8 cellular contexts compared by ENCODE assay signal in genomic region chr12:12723681-12724420, GRCh38. TPM values are rescaled to one million over a fixed set of nuclear protein-coding genes. Genes with fewer than 3 reads are reported as not detected.
A peak's percentile ranks its signal among the peaks of the same experiment; 100 is the strongest.
DNase-seq lines count a peak whose midpoint lies in the region; ATAC-seq, FAIRE-seq and TF ChIP-seq lines count a peak whose summit lies in the region.

No MANE protein-coding gene starts in this region.

- intact Hi-C loops in K562 (cut with micrococcal nuclease) = no loop called here
- intact Hi-C loops in spleen (cut with DNase I; ENCODE audit: low total_unique reads) = no loop called here

- H3K9me3 ChIP-seq in SK-N-SH (no peaks in the 10 kb centered on the region), K562 (replicated peaks; ENCODE audit: control insufficient read depth, insufficient read depth, low read depth, low read length) (no peaks in the 10 kb centered on the region), spleen (no peaks in the 10 kb centered on the region)

- DNase-seq in NCI-H1417 (lab: John Stamatoyannopoulos, UW) (peak in 2 of 3 experiments; percentile 80 to 84), NCI-H1417 treated with DMSO at 0.1 percent for 48 hours (lab: John Stamatoyannopoulos, UW) (no peak), SK-N-SH (peak; percentile 76), K562 (ENCODE audit: extremely low read depth in 1 of 4, low spot score in 3 of 4) (peak in 3 of 4 experiments; percentile 19 to 47 (median 30)), immature natural killer cell (peak; percentile 44 to 53 (median 51)), spleen (peak; percentile 91), cerebellum (ENCODE audit: low spot score) (no peak), cerebellar nuclear complex (lab: John Stamatoyannopoulos, UW) (no peak)

- H3K36me3 ChIP-seq in SK-N-SH (replicated peaks in 1 of 2; ENCODE audit: control insufficient read depth in 1 of 2, insufficient read depth in 2 of 2, low read length in 1 of 2) (peaks cover 35 to 38% of the 10 kb centered on the region in 2 experiments), K562 (ENCODE audit: control insufficient read depth, insufficient read depth, low read length) (peaks cover 34% of the 10 kb centered on the region), spleen (peaks cover 0 to 35% (median 6%) of the 10 kb centered on the region in 6 donors)

- no peak for TF ChIP-seq RAD21 in SK-N-SH (IDR thresholded peaks at IDR 0.05; ENCODE audit: low read length)
- no peak for TF ChIP-seq RAD21 in K562 (CRISPR knock-in tag; conservative IDR thresholded peaks at IDR 0.05 in 1 of 2, IDR thresholded peaks at IDR 0.05 in 1 of 2)

- H3K27me3 ChIP-seq in SK-N-SH (ENCODE audit: insufficient read depth) (no peaks in the 10 kb centered on the region), K562 (ENCODE audit: control insufficient read depth in 2 of 2, insufficient read depth in 2 of 2, low read length in 2 of 2) (no peaks in the 10 kb centered on the region), spleen (replicated peaks in 1 of 7) (no peaks in the 10 kb centered on the region)

- H2AFZ ChIP-seq in SK-N-SH (ENCODE audit: low read depth) (no peak overlapping the region), K562 (ENCODE audit: low read depth, low read length) (peak overlapping the region; percentile 68; the same call in 1 of the 2 replicates)

- BruUV-seq in K562 (replicated peaks; lab: Mats Ljungman, UMichigan) = no TSS peak

- peaks cover 59 to 81% of the 10 kb centered on the region in 2 donors for H3K4me1 Mint-ChIP-seq in immature natural killer cell

- CTCF ChIA-PET in SK-N-SH (lab: Yijun Ruan, JAX) = interaction anchor here (1.1 to 3.9 kb wide), 2 partner anchors 13 to 65 kb away, joined by 3 to 28 read pairs; no protein-coding TSS in a partner anchor
- CTCF ChIA-PET in K562 (lab: Yijun Ruan, JAX; ENCODE audit: low intra/inter-chr PET ratio) = no interaction called here

- H3K79me2 ChIP-seq in SK-N-SH (ENCODE audit: insufficient read depth) (peaks cover 86% of the 10 kb centered on the region), K562 (ENCODE audit: control insufficient read depth, insufficient read depth, low read length) (peaks cover 88% of the 10 kb centered on the region)

- H3K27ac Mint-ChIP-seq in immature natural killer cell = peak overlapping the region; percentile 87 to 99 (median 96)

- H3K4me2 ChIP-seq in SK-N-SH (peak overlapping the region; percentile 99), K562 (ENCODE audit: insufficient read depth, low read length) (peak overlapping the region; percentile 80)

- in situ Hi-C loops in K562 (cut with MboI) = loop anchor here (25.0 kb wide), 1 partner anchor 1162 kb away; no protein-coding TSS in a partner anchor

- H3K27me3 Mint-ChIP-seq in immature natural killer cell (ENCODE audit: low read depth in 3 of 3) = peaks cover 24 to 36% (median 33%) of the 10 kb centered on the region in 3 donors

- no peak for FAIRE-seq in K562 (lab: Jason Lieb, UNC)

- under 1% methylated on average over 23 of the region's 89 CpGs for WGBS in SK-N-SH (ENCODE audit: low lambda C conversion rate)
- under 1% methylated on average over 44 of the region's 89 CpGs for WGBS in K562 (ENCODE audit: insufficient coverage, low coverage, missing lambda C conversion rate)
- WGBS in spleen, 5 donors = 0% methylated on average over 66 to 89 of the region's 89 CpGs

- peaks cover 35% of the 10 kb centered on the region for H3F3A ChIP-seq in SK-N-SH (replicated peaks; ENCODE audit: insufficient read depth)

- peak overlapping the region; percentile 99 for H3K9ac ChIP-seq in SK-N-SH
- peak overlapping the region; percentile 94 to 98 for H3K9ac ChIP-seq in K562 (ENCODE audit: insufficient read depth in 1 of 2, low read depth in 2 of 2, low read length in 2 of 2)

- no peak for TF ChIP-seq CTCF in SK-N-SH (IDR thresholded peaks at IDR 0.05)
- TF ChIP-seq CTCF in K562 (IDR thresholded peaks at IDR 0.05 in 2 of 3, conservative IDR thresholded peaks at IDR 0.05 in 1 of 3; ENCODE audit: insufficient read depth in 2 of 3, low read depth in 1 of 3, low read length in 3 of 3) = no peak
- peak in 1 of 11 experiments; percentile 11 for TF ChIP-seq CTCF in spleen (IDR thresholded peaks at IDR 0.05 in 8 of 11, conservative IDR thresholded peaks at IDR 0.05 in 3 of 11)

- peaks cover 3% of the 10 kb centered on the region; the same call in 1 of the 2 replicates for H4K20me1 ChIP-seq in SK-N-SH (ENCODE audit: insufficient read depth)
- H4K20me1 ChIP-seq in K562 (replicated peaks; ENCODE audit: control insufficient read depth, insufficient read depth, low read length) = no peaks in the 10 kb centered on the region

- H3K9me1 ChIP-seq in K562 (ENCODE audit: control insufficient read depth, insufficient read depth, low read length) = no peaks in the 10 kb centered on the region

- peaks cover 21 to 26% of the 10 kb centered on the region in 2 experiments; a peak in 3 of 4 replicates for H3K4me1 ChIP-seq in SK-N-SH (ENCODE audit: control insufficient read depth in 1 of 2, insufficient read depth in 2 of 2, low read depth in 1 of 2, low read length in 1 of 2)
- H3K4me1 ChIP-seq in K562 (replicated peaks in 1 of 2; ENCODE audit: control insufficient read depth in 2 of 2, insufficient read depth in 2 of 2, low read length in 2 of 2) = peaks cover 10 to 18% of the 10 kb centered on the region in 2 experiments; a peak in 2 of 5 replicates
- H3K4me1 ChIP-seq in spleen = peaks cover 42 to 76% (median 60%) of the 10 kb centered on the region in 6 donors

- peaks cover 17 to 27% (median 23%) of the 10 kb centered on the region in 3 donors for H3K36me3 Mint-ChIP-seq in immature natural killer cell

- POLR2A ChIA-PET in SK-N-SH (lab: Yijun Ruan, JAX) (interaction anchor here (0.7 to 1.0 kb wide), 2 partner anchors 41 to 457 kb away, joined by 3 read pairs; partner anchors contain the start of gene LRP6), K562 (lab: Yijun Ruan, JAX) (interaction anchor here (0.6 to 1.7 kb wide), 4 partner anchors 11 to 615 kb away, joined by 3 to 4 read pairs (median 4); partner anchors contain the start of gene BORCS5)

- TF ChIP-seq POLR2A in K562 (conservative IDR thresholded peaks at IDR 0.05) (peak; percentile 48; the same call in 1 of the 2 replicates), spleen (IDR thresholded peaks at IDR 0.05) (peak in 1 of 3 donors; percentile 28)

- H3K4me3 Mint-ChIP-seq in immature natural killer cell = peak overlapping the region; percentile 92 to 98 (median 96)

- H3K27ac ChIP-seq in SK-N-SH (ENCODE audit: low read depth in 2 of 2, low read length in 1 of 2) (peak overlapping the region; percentile 94 to 98), K562 (ENCODE audit: extremely low read depth, low read depth, low read length) (peak overlapping the region; percentile 97), spleen (peak overlapping the region; percentile 99 to 100 (median 100))

- H3K9me3 Mint-ChIP-seq in immature natural killer cell = peaks cover 0 to 2% (median 0%) of the 10 kb centered on the region in 6 donors

- no peak for TF ChIP-seq EP300 in SK-N-SH (IDR thresholded peaks at IDR 0.05; ENCODE audit: borderline replicate concordance in 1 of 2, low read depth in 1 of 2, low read length in 1 of 2)
- no peak for TF ChIP-seq EP300 in K562 (IDR thresholded peaks at IDR 0.05; ENCODE audit: low read length)

- peak; percentile 7 for ATAC-seq in K562

- H3K9me2 ChIP-seq in SK-N-SH = no peaks in the 10 kb centered on the region

- H3K4me3 ChIP-seq in SK-N-SH (ENCODE audit: low read depth in 2 of 2, low read length in 1 of 2) = peak overlapping the region; percentile 62 to 81
- peak overlapping the region; percentile 57 for H3K4me3 ChIP-seq in K562
- peak overlapping the region; percentile 54 to 94 (median 60) for H3K4me3 ChIP-seq in spleen

RNA-seq across cellular contexts. Expression of gene CDKN1B, which starts 6.7 kb away (rescaled TPM):
- polyA plus RNA-seq in SK-N-SH (2012; rRNA removed) (6.8 and 9.2 TPM in 2 replicates), K562 (2011; rRNA removed) (12.9 and 13.7 TPM in 2 replicates), K562 (2014; fragmentation: Illumina TruSeq; extraction: Trizol) (15.5 and 17.5 TPM in 2 replicates), K562 (2014; fragmentation: Nextera tagmentation; extraction: Ambion mirVana) (1 to 10 TPM; 2.6 to 3.0 TPM), K562 (2014; rRNA removed) (21.0 and 21.9 TPM in 2 replicates), immature natural killer cell (10 to 100 TPM in 2 of 3 donors, 1 to 10 TPM in 1; 4.4 to 17.6 (median 17.4) TPM), spleen (10 to 100 TPM; 34.9 to 49.3 (median 46.4) TPM)
- 6.9 and 8.8 TPM in 2 replicates for polyA plus RNA-seq in SK-N-SH (2012; cell fraction: cytosol; rRNA removed)
- 7.4 and 8.4 TPM in 2 replicates for polyA plus RNA-seq in SK-N-SH (2012; cell fraction: nucleus; rRNA removed)
- 6.1 and 9.5 TPM in 2 replicates for total RNA-seq in K562 (2011; cell fraction: chromatin; rRNA removed; ENCODE audit: low replicate concordance)
- 15.8 and 17.9 TPM in 2 replicates for total RNA-seq in K562 (2011; cell fraction: nucleolus; rRNA removed)
- total RNA-seq in K562 (2011; cell fraction: nucleoplasm; rRNA removed) = 8.5 and 10.2 TPM in 2 replicates
- total RNA-seq in K562 (2014; rRNA removed) (32.0 and 35.2 TPM in 2 replicates), K562 (2014; rRNA removed; fragmentation: Illumina TruSeq; extraction: Trizol) (13.5 and 16.0 TPM in 2 replicates), K562 (2015; rRNA removed; fragmentation: Illumina TruSeq; extraction: Trizol) (16.8 and 18.6 TPM in 2 replicates), K562 (2021) (23.9 and 27.3 TPM in 2 replicates), spleen (10 to 100 TPM; 72.3 to 95.2 (median 79.3) TPM), cerebellum (64.6 TPM)
- polyA plus RNA-seq in K562 (2011; cell fraction: cytosol; rRNA removed) = 5.9 and 6.8 TPM in 2 replicates
- polyA plus RNA-seq in K562 (2011; cell fraction: nucleus; rRNA removed) = 10.1 and 11.6 TPM in 2 replicates
- polyA plus RNA-seq in K562 (2012) = 22.9 and 24.9 TPM in 2 replicates
- 8.8 and 9.9 TPM in 2 replicates for polyA minus RNA-seq in K562 (2011; rRNA and poly(A)+ RNA removed)
- 5.1 and 8.9 TPM in 2 replicates for polyA minus RNA-seq in K562 (2011; cell fraction: cytosol; rRNA and poly(A)+ RNA removed)
- 13.9 and 27.3 TPM in 2 replicates for polyA minus RNA-seq in K562 (2011; cell fraction: nucleus; rRNA and poly(A)+ RNA removed)

RNA-seq across cellular contexts. Expression of gene GPR19, which starts 27.9 kb away (rescaled TPM):
- polyA plus RNA-seq in SK-N-SH (2012; rRNA removed) (0.41 and 0.55 TPM in 2 replicates), K562 (2011; rRNA removed) (0.35 and 0.40 TPM in 2 replicates), K562 (2014; fragmentation: Illumina TruSeq; extraction: Trizol) (0.40 and 0.62 TPM in 2 replicates), K562 (2014; fragmentation: Nextera tagmentation; extraction: Ambion mirVana) (under 1 TPM; 0.22 to 0.35 TPM), K562 (2014; rRNA removed) (0.24 TPM in 1 of 2 replicates, not detected in the other), immature natural killer cell (under 1 TPM in 2 of 3 donors, not detected in 1; 0.37 to 0.65 TPM), spleen (under 1 TPM; 0.35 to 0.74 (median 0.61) TPM)
- 0.37 and 0.39 TPM in 2 replicates for polyA plus RNA-seq in SK-N-SH (2012; cell fraction: cytosol; rRNA removed)
- 0.23 and 0.66 TPM in 2 replicates for polyA plus RNA-seq in SK-N-SH (2012; cell fraction: nucleus; rRNA removed)
- total RNA-seq in K562 (2011; cell fraction: chromatin; rRNA removed; ENCODE audit: low replicate concordance) = 0.65 and 0.70 TPM in 2 replicates
- total RNA-seq in K562 (2011; cell fraction: nucleolus; rRNA removed) = 0.53 TPM in 1 of 2 replicates, not detected in the other
- total RNA-seq in K562 (2011; cell fraction: nucleoplasm; rRNA removed) = 0.44 and 0.53 TPM in 2 replicates
- total RNA-seq in K562 (2014; rRNA removed) (0.08 TPM in 1 of 2 replicates, not detected in the other), K562 (2014; rRNA removed; fragmentation: Illumina TruSeq; extraction: Trizol) (0.73 and 0.76 TPM in 2 replicates), K562 (2015; rRNA removed; fragmentation: Illumina TruSeq; extraction: Trizol) (0.15 and 0.22 TPM in 2 replicates), K562 (2021) (0.35 TPM in 1 of 2 replicates, not detected in the other), spleen (1 to 10 TPM in 5 of 7 donors, under 1 TPM in 1, not detected in 1; 0.80 to 5.5 (median 1.9) TPM), cerebellum (23.0 TPM)
- polyA plus RNA-seq in K562 (2011; cell fraction: cytosol; rRNA removed) = 0.07 and 0.46 TPM in 2 replicates
- polyA plus RNA-seq in K562 (2011; cell fraction: nucleus; rRNA removed) = 0.63 and 0.65 TPM in 2 replicates
- polyA plus RNA-seq in K562 (2012) = 0.16 and 0.44 TPM in 2 replicates
- polyA minus RNA-seq in K562 (2011; rRNA and poly(A)+ RNA removed) = 0.72 TPM in 1 of 2 replicates, not detected in the other
- polyA minus RNA-seq in K562 (2011; cell fraction: cytosol; rRNA and poly(A)+ RNA removed) = not detected in 2 replicates
- polyA minus RNA-seq in K562 (2011; cell fraction: nucleus; rRNA and poly(A)+ RNA removed) = 0.78 TPM in 1 of 2 replicates, not detected in the other

Comparison
In these comparisons a context has a peak if more than half of its experiments do, and no peak if none do; other contexts are left out.
1. DNase-seq: peak in NCI-H1417 (2 of 3), SK-N-SH (single experiment), K562 (3 of 4), immature natural killer cell (3 of 3) and spleen (single experiment); none in NCI-H1417 treated with DMSO at 0.1 percent for 48 hours (single experiment), cerebellum (single experiment) and cerebellar nuclear complex (0 of 2).
2. Peak in every context shown above with its lines, with median percentiles within 50 percentile points of each other: H3K27ac ChIP-seq and H3K4me3 ChIP-seq.